In genomic region chr11:130237282-130238006, GRCh38 we compare ENCODE assay signal across 21 cellular contexts.
DNase-seq lines count a peak whose midpoint lies in the region; ATAC-seq, FAIRE-seq and TF ChIP-seq lines count a peak whose summit lies in the region.
"Had no signal": no experiment of that assay in that cellular context is flagged by ENCODE, and none has a peak within 500 bp of the region (broad histone marks: within the 10 kb centered on the region; RNA-seq: fewer than 3 reads in every experiment).

No MANE protein-coding gene starts in this region.

- no peak for TF ChIP-seq POLR2A in GM12892 (IDR thresholded peaks at IDR 0.05; ENCODE audit: low read depth, low read length)

- TF ChIP-seq CTCF in GM20000 (IDR thresholded peaks at IDR 0.05; ENCODE audit: extremely low read depth, missing control alignments): no peak

- peaks cover 23% of the 10 kb centered on the region for H3K79me2 ChIP-seq in Karpas-422 (ENCODE audit: low read length)

- DNase-seq in GM12892 (ENCODE audit: insufficient read length) (no peak), Karpas-422 (no peak), NCI-H510A (lab: John Stamatoyannopoulos, UW) (no peak), GM20000 (ENCODE audit: low spot score) (no peak), NCI-H2029 (lab: John Stamatoyannopoulos, UW) (no peak)
- DNase-seq: Calu3; CD4-positive, alpha-beta memory T cell; NCI-H1417 treated with DMSO at 0.1 percent for 48 hours; NCI-H1930; NCI-H2171 treated with DMSO at 0.1 percent for 48 hours; NCI-H446 treated with DMSO at 0.1 percent for 48 hours; NCI-H748 treated with DMSO at 0.1 percent for 48 hours; SW 1271 had no signal

- H3K4me3 ChIP-seq in Karpas-422 (ENCODE audit: low read length): 0 out of 2 replicates have a peak overlapping the region, but pooled peaks have one; percentile 0
- H3K4me3 ChIP-seq: GM23338 had no signal

- H3K27ac ChIP-seq in Karpas-422 (ENCODE audit: low read length): peak overlapping the region; percentile 80
- H3K27ac ChIP-seq: HL-60 had no signal

- H3K4me1 ChIP-seq in Karpas-422 (ENCODE audit: low read length): peaks cover 52% of the 10 kb centered on the region

- no peaks in the 10 kb centered on the region for H3K27me3 ChIP-seq in Karpas-422 (ENCODE audit: low read length)

- peak overlapping the region; percentile 34; the same call in 1 of the 2 replicates for H3K9ac ChIP-seq in Karpas-422 (ENCODE audit: low read length)

- peak; percentile 61 for ATAC-seq in GM19463 (IDR thresholded peaks at IDR 0.05; ENCODE audit: unreplicated experiment)
- ATAC-seq in HG02852 (IDR thresholded peaks at IDR 0.05; ENCODE audit: unreplicated experiment): peak; percentile 66
- no peak for ATAC-seq in HG03196 (IDR thresholded peaks at IDR 0.05; ENCODE audit: unreplicated experiment)
- ATAC-seq: GM23338, HCT116 had no signal

- H3K9me3 ChIP-seq in Karpas-422 (ENCODE audit: low read length): no peaks in the 10 kb centered on the region

- H3K9me2 ChIP-seq in Karpas-422 (replicated peaks; ENCODE audit: insufficient read depth, low read length): no peaks in the 10 kb centered on the region

- no peaks in the 10 kb centered on the region for H3K36me3 ChIP-seq in Karpas-422 (ENCODE audit: insufficient read depth, low read length)

- H2AFZ ChIP-seq in Karpas-422 (ENCODE audit: low read length): no peak overlapping the region
- H2AFZ ChIP-seq: GM23338 had no signal

- FAIRE-seq in GM12892 (lab: Jason Lieb, UNC): peak; percentile 78
- FAIRE-seq: GM18507, HTR-8/SVneo had no signal

- H4K20me1 ChIP-seq in Karpas-422 (ENCODE audit: insufficient read depth, low read depth, low read length): no peaks in the 10 kb centered on the region

- H3K4me2 ChIP-seq in Karpas-422 (ENCODE audit: low read depth, low read length, poor library complexity, severe bottlenecking): peak overlapping the region; percentile 59
- H3K4me2 ChIP-seq: GM23338 had no signal
